ENCODE assay signal across 22 cellular contexts in the genomic region with DNA sequence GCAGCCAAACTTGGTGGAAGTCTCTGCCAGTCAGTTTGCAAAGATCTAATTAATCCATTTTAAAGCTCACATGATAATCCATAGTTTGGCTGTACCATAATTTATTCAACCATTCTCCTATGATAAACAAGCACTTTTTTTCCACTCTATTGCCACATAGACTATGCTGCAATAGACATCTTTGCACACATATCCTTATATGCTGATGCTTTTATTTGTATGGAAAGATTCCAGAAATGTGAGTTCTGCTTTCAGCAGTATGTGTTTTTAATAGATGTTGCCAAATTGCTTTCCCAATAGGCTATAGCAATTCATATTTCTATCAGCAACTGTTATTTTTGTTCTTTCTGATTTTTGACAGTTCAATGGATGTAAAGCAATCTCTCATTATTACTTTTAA.
"Had no signal": no experiment of that assay in that cellular context is flagged by ENCODE, and none has a peak within 500 bp of the region (broad histone marks: within the 10 kb centered on the region; RNA-seq: fewer than 3 reads in every experiment).

No MANE protein-coding gene starts in this region.

- H3K4me1 ChIP-seq: ascending aorta, lower lobe of right lung, stomach, transverse colon, uterus had no signal

- H3K4me1 Mint-ChIP-seq: activated naive CD4-positive, alpha-beta T cell treated with anti-CD3 and anti-CD28 coated beads, Interleukin-2, amount 50 U/mL, for 24 hours; stimulated activated memory B cell treated with anti-CD40 and anti-IgM and Interleukin-4, amounts not matched to agents 10 μg/mL and 1 μg/mL and 100 μg/mL, for 72 hours had no signal

- H3K27ac Mint-ChIP-seq: activated CD8-positive, alpha-beta T cell treated with anti-CD3 and anti-CD28 coated beads, Interleukin-2, amount 10 ng/mL, durations not matched to agents 7 days and 5 days; activated naive CD4-positive, alpha-beta T cell treated with anti-CD3 and anti-CD28 coated beads, Interleukin-2, amount 50 U/mL, for 24 hours; stimulated activated memory B cell treated with anti-CD40 and anti-IgM and Interleukin-4, amounts not matched to agents 10 μg/mL and 1 μg/mL and 100 μg/mL, for 72 hours had no signal

- H3K4me2 ChIP-seq: smooth muscle cell had no signal

- H3K36me3 ChIP-seq: ascending aorta, brain microvascular endothelial cell, lower lobe of right lung, stomach, transverse colon, uterus had no signal

- FAIRE-seq: colon, keratinocyte had no signal

- H3K9me3 Mint-ChIP-seq: activated naive CD4-positive, alpha-beta T cell treated with anti-CD3 and anti-CD28 coated beads, Interleukin-2, amount 50 U/mL, for 24 hours; naive B cell; stimulated activated memory B cell treated with anti-CD40 and anti-IgM and Interleukin-4, amounts not matched to agents 10 μg/mL and 1 μg/mL and 100 μg/mL, for 72 hours had no signal

- H3K4me3 ChIP-seq: ascending aorta, lower lobe of right lung, smooth muscle cell, stomach, transverse colon, uterus had no signal

- H3K27me3 ChIP-seq: ascending aorta, brain microvascular endothelial cell, stomach, transverse colon, uterus had no signal

- H3K36me3 Mint-ChIP-seq: activated naive CD4-positive, alpha-beta T cell treated with anti-CD3 and anti-CD28 coated beads, Interleukin-2, amount 50 U/mL, for 24 hours had no signal

- H3K4me3 Mint-ChIP-seq: activated CD8-positive, alpha-beta T cell treated with anti-CD3 and anti-CD28 coated beads, Interleukin-2, amount 10 ng/mL, durations not matched to agents 7 days and 5 days; activated naive CD4-positive, alpha-beta T cell treated with anti-CD3 and anti-CD28 coated beads, Interleukin-2, amount 50 U/mL, for 24 hours; naive B cell; stimulated activated memory B cell treated with anti-CD40 and anti-IgM and Interleukin-4, amounts not matched to agents 10 μg/mL and 1 μg/mL and 100 μg/mL, for 72 hours had no signal

- H3K9me3 ChIP-seq: ascending aorta, lower lobe of right lung, stomach, transverse colon, uterus had no signal

- H3K27ac ChIP-seq: ascending aorta, brain microvascular endothelial cell, lower lobe of right lung, stomach, transverse colon, uterus had no signal

- DNase-seq: activated CD4-positive, alpha-beta T cell treated with anti-CD3 and anti-CD28 coated beads for 1 hour; activated CD4-positive, alpha-beta T cell treated with anti-CD3 and anti-CD28 coated beads, Interleukin-2, amount 50 U/mL, for 1 hour; activated CD8-positive, alpha-beta T cell treated with anti-CD3 and anti-CD28 coated beads, Interleukin-2, amount 10 ng/mL, durations not matched to agents 7 days and 5 days; activated gamma-delta T cell treated with Interleukin-2 at 50 U/mL for 16 hours; brain microvascular endothelial cell; central memory CD4-positive, alpha-beta T cell; effector memory CD4-positive, alpha-beta T cell; left colon; lower lobe of right lung; naive B cell; nucleus accumbens; stimulated activated CD4-positive, alpha-beta T cell treated with anti-CD3 and anti-CD28 coated beads, Interleukin-15, amount 100 ng/mL, for 24 hours; stomach; transverse colon; uterus had no signal

- ATAC-seq: activated CD8-positive, alpha-beta T cell treated with anti-CD3 and anti-CD28 coated beads, Interleukin-2, amount 10 ng/mL, durations not matched to agents 7 days and 5 days; left colon; lower lobe of right lung; sciatic nerve; stimulated activated memory B cell treated with anti-CD40 and anti-IgM and Interleukin-4, amounts not matched to agents 10 μg/mL and 1 μg/mL and 100 μg/mL, for 72 hours had no signal

- H3K27me3 Mint-ChIP-seq: activated naive CD4-positive, alpha-beta T cell treated with anti-CD3 and anti-CD28 coated beads, Interleukin-2, amount 50 U/mL, for 24 hours; naive B cell; stimulated activated memory B cell treated with anti-CD40 and anti-IgM and Interleukin-4, amounts not matched to agents 10 μg/mL and 1 μg/mL and 100 μg/mL, for 72 hours had no signal
